ENCODE assay signal across 8 cellular contexts in genomic region chr6:30614044-30614842, GRCh38. TPM values are rescaled to one million over a fixed set of nuclear protein-coding genes. Genes with fewer than 3 reads are reported as not detected.
DNase-seq lines count a peak whose midpoint lies in the region; ATAC-seq and TF ChIP-seq lines count a peak whose summit lies in the region.

No MANE protein-coding gene starts in this region.

- H3K36me3 ChIP-seq in Panc1 (ENCODE audit: control insufficient read depth, insufficient read depth, low read length) (peaks cover 24% of the 10 kb centered on the region), psoas muscle (ENCODE audit: insufficient read depth in 1 of 2, low read depth in 1 of 2) (peaks cover 4 to 23% of the 10 kb centered on the region in 2 donors)

- WGBS in psoas muscle, 3 donors: 12 to 14% (median 12%) methylated on average over 8 of the region's 8 CpGs

- in situ Hi-C loops in Panc1 (cut with HindIII; ENCODE audit: low pct_unique_long_range_greater_than_20kb, low sequenced_read_pairs): no loop called here

- CTCF ChIA-PET in Panc1 (lab: Charles Lee): interaction anchor here (0.7 kb wide), 1 partner anchor 124 kb away, joined by 11 read pairs; no protein-coding TSS in a partner anchor

- no peak for DNase-seq in Panc1 (ENCODE audit: low read depth, low spot score)
- no peak for DNase-seq in epithelial cell of proximal tubule (ENCODE audit: low read depth)
- no peak for DNase-seq in psoas muscle
- no peak for DNase-seq in occipital lobe (lab: John Stamatoyannopoulos, UW)
- DNase-seq in DMS53 (lab: John Stamatoyannopoulos, UW): no peak
- DNase-seq in AG08396 (ENCODE audit: low spot score): no peak

- TF ChIP-seq CTCF in GM12875 (IDR thresholded peaks at IDR 0.05; ENCODE audit: borderline replicate concordance, insufficient read depth, low read depth, low read length): no peak
- TF ChIP-seq CTCF in Panc1 (IDR thresholded peaks at IDR 0.05): no peak
- TF ChIP-seq CTCF in epithelial cell of proximal tubule (conservative IDR thresholded peaks at IDR 0.05; ENCODE audit: low read depth, low read length): no peak
- no peak for TF ChIP-seq CTCF in psoas muscle (IDR thresholded peaks at IDR 0.05)

- intact Hi-C loops in Panc1 (cut with micrococcal nuclease; ENCODE audit: unreplicated experiment): no loop called here
- intact Hi-C loops in psoas muscle (cut with DNase I): loop anchor here in 1 of 2 donors (5.0 kb wide), 1 partner anchor 37 kb away; no protein-coding TSS in a partner anchor

- no TSS peak for BruUV-seq in Panc1 (replicated peaks; lab: Mats Ljungman, UMichigan)

- H3K9me3 ChIP-seq in Panc1 (ENCODE audit: control insufficient read depth, insufficient read depth, low read depth, low read length) (no peaks in the 10 kb centered on the region), psoas muscle (no peaks in the 10 kb centered on the region)

- POLR2A ChIA-PET in Panc1 (lab: Charles Lee): interaction anchor here (0.6 to 1.7 kb wide), 5 partner anchors 14 to 1788 kb away, joined by 6 to 18 read pairs (median 7); no protein-coding TSS in a partner anchor

- H3K27me3 ChIP-seq in Panc1 (ENCODE audit: control insufficient read depth, insufficient read depth, low read length): no peaks in the 10 kb centered on the region
- no peaks in the 10 kb centered on the region for H3K27me3 ChIP-seq in psoas muscle (ENCODE audit: insufficient read depth in 3 of 3, low read length in 2 of 3)

- peaks cover 32% of the 10 kb centered on the region for H3K4me1 ChIP-seq in Panc1 (ENCODE audit: control insufficient read depth, insufficient read depth, low read length)
- H3K4me1 ChIP-seq in psoas muscle: peaks cover 50% of the 10 kb centered on the region

- no peak for ATAC-seq in Panc1
- ATAC-seq in psoas muscle: no peak
- ATAC-seq in GM21381 (IDR thresholded peaks at IDR 0.05; ENCODE audit: unreplicated experiment): no peak

- H3K27ac ChIP-seq in Panc1 (ENCODE audit: low read length) (peak overlapping the region; percentile 100), psoas muscle (peak overlapping the region; percentile 99)

- peak overlapping the region; percentile 37 for H3K4me3 ChIP-seq in GM12875 (ENCODE audit: low read depth, low read length)
- H3K4me3 ChIP-seq in Panc1 (ENCODE audit: low read depth in 2 of 2, low read length in 2 of 2): peak overlapping the region; percentile 71 to 98
- peak overlapping the region; percentile 35 for H3K4me3 ChIP-seq in epithelial cell of proximal tubule (ENCODE audit: low read depth, low read length)
- H3K4me3 ChIP-seq in psoas muscle: peak overlapping the region; percentile 84

RNA-seq across cellular contexts. Expression of gene PPP1R10, which starts 2.8 kb away (rescaled TPM):
- 82.9 TPM for total RNA-seq in Panc1 (2021; ENCODE audit: unreplicated experiment)
- 31.9 TPM for polyA plus RNA-seq in Panc1 (2012; ENCODE audit: insufficient read length)
- total RNA-seq in epithelial cell of proximal tubule: 19.6 and 25.8 TPM in 2 replicates
- 10 to 100 TPM; 27.1 to 42.5 (median 31.6) TPM for total RNA-seq in psoas muscle
- polyA plus RNA-seq in psoas muscle: 10 to 100 TPM in 2 of 3 donors, 1 to 10 TPM in 1; 5.5 to 23.2 (median 10.1) TPM
- 55.7 TPM for total RNA-seq in occipital lobe

RNA-seq across cellular contexts. Expression of gene MRPS18B, which starts 3.4 kb away (rescaled TPM):
- 69.1 TPM for total RNA-seq in Panc1 (2021; ENCODE audit: unreplicated experiment)
- 60.3 TPM for polyA plus RNA-seq in Panc1 (2012; ENCODE audit: insufficient read length)
- 65.8 and 87.4 TPM in 2 replicates for total RNA-seq in epithelial cell of proximal tubule
- 100 to 1,000 TPM; 109 to 184 (median 152) TPM for total RNA-seq in psoas muscle
- 100 to 1,000 TPM; 241 to 303 (median 242) TPM for polyA plus RNA-seq in psoas muscle
- 39.9 TPM for total RNA-seq in occipital lobe

RNA-seq across cellular contexts. Expression of gene ATAT1, which starts 12.4 kb away (rescaled TPM):
- total RNA-seq in Panc1 (2021; ENCODE audit: unreplicated experiment) (15.8 TPM), epithelial cell of proximal tubule (6.2 and 8.9 TPM in 2 replicates), psoas muscle (1 to 10 TPM; 2.1 to 5.2 (median 2.9) TPM), occipital lobe (38.4 TPM)
- 24.4 TPM for polyA plus RNA-seq in Panc1 (2012; ENCODE audit: insufficient read length)
- polyA plus RNA-seq in psoas muscle: 1 to 10 TPM; 1.9 to 4.7 (median 4.4) TPM

RNA-seq across cellular contexts. Expression of gene C6orf136, which starts 32.7 kb away (rescaled TPM):
- 30.8 TPM for total RNA-seq in Panc1 (2021; ENCODE audit: unreplicated experiment)
- polyA plus RNA-seq in Panc1 (2012; ENCODE audit: insufficient read length): 18.1 TPM
- total RNA-seq in epithelial cell of proximal tubule: 4.6 and 10.5 TPM in 2 replicates
- total RNA-seq in psoas muscle: 10 to 100 TPM; 21.8 to 52.8 (median 27.2) TPM
- 10 to 100 TPM; 36.4 to 60.2 (median 42.6) TPM for polyA plus RNA-seq in psoas muscle
- 18.4 TPM for total RNA-seq in occipital lobe

RNA-seq across cellular contexts. Expression of gene ABCF1, which starts 43.0 kb away (rescaled TPM):
- total RNA-seq in Panc1 (2021; ENCODE audit: unreplicated experiment): 94.9 TPM
- 93.5 TPM for polyA plus RNA-seq in Panc1 (2012; ENCODE audit: insufficient read length)
- 49.0 and 70.5 TPM in 2 replicates for total RNA-seq in epithelial cell of proximal tubule
- 100 to 1,000 TPM in 1 of 4 donors, 10 to 100 TPM in 3; 64.2 to 108 (median 95.5) TPM for total RNA-seq in psoas muscle
- polyA plus RNA-seq in psoas muscle: 100 to 1,000 TPM in 2 of 3 donors, 10 to 100 TPM in 1; 53.8 to 119 (median 108) TPM
- 17.5 TPM for total RNA-seq in occipital lobe
